8 cellular contexts compared by ENCODE assay signal in genomic region chr22:19962246-19962908, GRCh38. TPM values are rescaled to one million over a fixed set of nuclear protein-coding genes. Genes with fewer than 3 reads are reported as not detected.
DNase-seq lines count a peak whose midpoint lies in the region; ATAC-seq and TF ChIP-seq lines count a peak whose summit lies in the region.

No MANE protein-coding gene starts in this region.

- no peaks in the 10 kb centered on the region for H3K9me3 Mint-ChIP-seq in stimulated activated naive CD8-positive, alpha-beta T cell treated with anti-CD3 and anti-CD28 coated beads, Interleukin-15, amount 100 ng/mL, for 72 hours

- DNase-seq in AG04450 (ENCODE audit: low read depth, low spot score) (no peak), GM13976 (ENCODE audit: low spot score) (peak; percentile 87), NCI-H526 (lab: John Stamatoyannopoulos, UW) (peak; percentile 63 to 91)
- DNase-seq in activated CD8-positive, alpha-beta memory T cell treated with anti-CD3 and anti-CD28 coated beads, Interleukin-2, amount 50 U/mL, for 4 hours = peak; percentile 56
- DNase-seq in stimulated activated naive CD8-positive, alpha-beta T cell treated with anti-CD3 and anti-CD28 coated beads, Interleukin-15, amount 100 ng/mL, for 72 hours = peak in 1 of 2 donors; percentile 64

- POLR2A ChIA-PET in AG04450 (lab: Yijun Ruan, JAX) = no interaction called here

- H3K27ac ChIP-seq in AG04450 (ENCODE audit: low read depth, low read length) (no peak overlapping the region), esophagus (ENCODE audit: low read depth in 2 of 2, low read length in 1 of 2) (peak overlapping the region; percentile 88 to 91), muscle layer of duodenum (ENCODE audit: low read length) (peak overlapping the region; percentile 74)

- peaks cover 0 to 21% of the 10 kb centered on the region in 2 donors for H3K36me3 ChIP-seq in esophagus (ENCODE audit: control insufficient read depth in 2 of 2, insufficient read depth in 2 of 2, low read length in 1 of 2)
- H3K36me3 ChIP-seq in muscle layer of duodenum (ENCODE audit: control insufficient read depth in 1 of 2, insufficient read depth in 2 of 2, low read length in 2 of 2) = peaks cover 6 to 25% of the 10 kb centered on the region in 2 donors

- H3K4me3 Mint-ChIP-seq in stimulated activated naive CD8-positive, alpha-beta T cell treated with anti-CD3 and anti-CD28 coated beads, Interleukin-15, amount 100 ng/mL, for 72 hours = no peak overlapping the region

- 24 to 35% methylated on average over 21 to 22 of the region's 22 CpGs for WGBS in esophagus, 2 donors

- H3K4me3 ChIP-seq in AG04450 (ENCODE audit: low read depth, low read length) (no peak overlapping the region), esophagus (ENCODE audit: low read depth in 1 of 2, low read length in 2 of 2) (peak overlapping the region; percentile 28 to 44), muscle layer of duodenum (ENCODE audit: low read depth in 1 of 2, low read length in 2 of 2) (peak overlapping the region in 1 of 2 donors; percentile 33)

- ATAC-seq in stimulated activated naive CD8-positive, alpha-beta T cell treated with anti-CD3 and anti-CD28 coated beads, Interleukin-15, amount 100 ng/mL, for 72 hours = peak; percentile 65
- no peak for ATAC-seq in GM21526 (IDR thresholded peaks at IDR 0.05; ENCODE audit: low FRiP score, unreplicated experiment)

- in situ Hi-C loops in GM13976 (cut with MboI; ENCODE audit: low sequenced_read_pairs, unreplicated experiment) = no loop called here

- H3K4me1 ChIP-seq in esophagus (ENCODE audit: control insufficient read depth in 2 of 2, insufficient read depth in 2 of 2, low read length in 1 of 2) (peaks cover 9 to 35% of the 10 kb centered on the region in 2 donors), muscle layer of duodenum (ENCODE audit: control insufficient read depth in 1 of 2, insufficient read depth in 2 of 2, low read length in 2 of 2) (peaks cover 5 to 29% of the 10 kb centered on the region in 2 donors)

- TF ChIP-seq CTCF in AG04450 (IDR thresholded peaks at IDR 0.05; ENCODE audit: low read depth, low read length) (peak; percentile 68), GM13976 (IDR thresholded peaks at IDR 0.05; ENCODE audit: borderline replicate concordance, control extremely low read depth, extremely low read depth, insufficient read depth, missing control alignments) (peak; percentile 38)

- H3K9me3 ChIP-seq in AG04450 (ENCODE audit: control insufficient read depth, insufficient read depth, low read length) = no peaks in the 10 kb centered on the region; the same call in 1 of the 2 replicates
- H3K9me3 ChIP-seq in esophagus (ENCODE audit: control insufficient read depth in 2 of 2, insufficient read depth in 1 of 2, low read depth in 1 of 2, low read length in 1 of 2) = no peaks in the 10 kb centered on the region
- H3K9me3 ChIP-seq in muscle layer of duodenum (ENCODE audit: control insufficient read depth in 1 of 2, low read length in 2 of 2) = no peaks in the 10 kb centered on the region

- peaks cover 45% of the 10 kb centered on the region for H3K4me1 Mint-ChIP-seq in stimulated activated naive CD8-positive, alpha-beta T cell treated with anti-CD3 and anti-CD28 coated beads, Interleukin-15, amount 100 ng/mL, for 72 hours

- no peak overlapping the region for H3K27ac Mint-ChIP-seq in stimulated activated naive CD8-positive, alpha-beta T cell treated with anti-CD3 and anti-CD28 coated beads, Interleukin-15, amount 100 ng/mL, for 72 hours

- no peaks in the 10 kb centered on the region for H3K27me3 Mint-ChIP-seq in stimulated activated naive CD8-positive, alpha-beta T cell treated with anti-CD3 and anti-CD28 coated beads, Interleukin-15, amount 100 ng/mL, for 72 hours

- H3K27me3 ChIP-seq in AG04450 (ENCODE audit: control insufficient read depth, insufficient read depth, low read length) (no peaks in the 10 kb centered on the region), esophagus (ENCODE audit: control insufficient read depth in 1 of 2, insufficient read depth in 2 of 2, low read length in 2 of 2) (no peaks in the 10 kb centered on the region), muscle layer of duodenum (ENCODE audit: low read depth, low read length) (no peaks in the 10 kb centered on the region)

- CTCF ChIA-PET in AG04450 (lab: Charles Lee) = interaction anchor here (0.6 to 1.7 kb wide), 6 partner anchors 10 to 231 kb away, joined by 3 to 10 read pairs (median 6); no protein-coding TSS in a partner anchor

RNA-seq across cellular contexts. Expression of gene TXNRD2, which starts 20.8 kb away (rescaled TPM):
- polyA plus RNA-seq in AG04450 (2011; rRNA removed) (13.3 and 15.8 TPM in 2 replicates), esophagus (10 to 100 TPM in 1 of 2 donors, 1 to 10 TPM in 1; 9.6 to 20.6 TPM)
- 15.5 and 20.1 TPM in 2 replicates for polyA minus RNA-seq in AG04450 (2011; rRNA and poly(A)+ RNA removed)

RNA-seq across cellular contexts. Expression of gene COMT, which starts 20.8 kb away (rescaled TPM):
- polyA plus RNA-seq in AG04450 (2011; rRNA removed) (79.4 and 105 TPM in 2 replicates), esophagus (100 to 1,000 TPM; 178 to 218 TPM)
- polyA minus RNA-seq in AG04450 (2011; rRNA and poly(A)+ RNA removed) = 29.9 and 32.0 TPM in 2 replicates

RNA-seq across cellular contexts. Expression of gene ARVCF, which starts 54.2 kb away (rescaled TPM):
- polyA plus RNA-seq in AG04450 (2011; rRNA removed) (5.6 and 8.2 TPM in 2 replicates), esophagus (1 to 10 TPM; 3.4 to 5.5 TPM)
- 6.6 and 12.0 TPM in 2 replicates for polyA minus RNA-seq in AG04450 (2011; rRNA and poly(A)+ RNA removed)

RNA-seq across cellular contexts. Expression of gene TANGO2, which starts 58.5 kb away (rescaled TPM):
- polyA plus RNA-seq in AG04450 (2011; rRNA removed) (21.3 and 27.5 TPM in 2 replicates), esophagus (1 to 10 TPM; 9.5 to 9.8 TPM)
- 35.8 and 44.2 TPM in 2 replicates for polyA minus RNA-seq in AG04450 (2011; rRNA and poly(A)+ RNA removed)
